In genomic region chr16:17511340-17511739, GRCh38 we compare ENCODE assay signal across 24 cellular contexts. TPM values are rescaled to one million over a fixed set of nuclear protein-coding genes. Genes with fewer than 3 reads are reported as not detected.
A peak's percentile ranks its signal among the peaks of the same experiment; 100 is the strongest.
DNase-seq lines count a peak whose midpoint lies in the region; ATAC-seq and TF ChIP-seq lines count a peak whose summit lies in the region.
"Had no signal": no experiment of that assay in that cellular context is flagged by ENCODE, and none has a peak within 500 bp of the region (broad histone marks: within the 10 kb centered on the region; RNA-seq: fewer than 3 reads in every experiment).

No MANE protein-coding gene starts in this region.

- TF ChIP-seq CTCF in left ventricle myocardium inferior (IDR thresholded peaks at IDR 0.05; ENCODE audit: borderline replicate concordance), result no peak
- no peak for TF ChIP-seq CTCF in WERI-Rb-1 (IDR thresholded peaks at IDR 0.05; ENCODE audit: low read depth, low read length)
- no peak for TF ChIP-seq CTCF in foreskin fibroblast (IDR thresholded peaks at IDR 0.05; ENCODE audit: low read depth, low read length)
- no peak for TF ChIP-seq CTCF in vagina (IDR thresholded peaks at IDR 0.05)

- intact Hi-C loops in Right ventricle myocardium superior (cut with DNase I), result no loop called here
- intact Hi-C loops in left ventricle myocardium inferior (cut with micrococcal nuclease), result no loop called here
- intact Hi-C loops in vagina (cut with DNase I), result no loop called here

- peaks cover 15% of the 10 kb centered on the region for H3K9me3 ChIP-seq in left ventricle myocardium inferior (replicated peaks)
- H3K9me3 ChIP-seq in WERI-Rb-1 (ENCODE audit: severe bottlenecking), result no peaks in the 10 kb centered on the region
- no peaks in the 10 kb centered on the region for H3K9me3 ChIP-seq in vagina

- peaks cover 32% of the 10 kb centered on the region for H3K27me3 ChIP-seq in left ventricle myocardium inferior (ENCODE audit: low read depth)
- no peaks in the 10 kb centered on the region for H3K27me3 ChIP-seq in WERI-Rb-1 (ENCODE audit: insufficient read depth, low read depth, severe bottlenecking)
- H3K27me3 ChIP-seq in vagina, result no peaks in the 10 kb centered on the region

- peak; percentile 65 for ATAC-seq in Right ventricle myocardium superior (ENCODE audit: poor library complexity)
- ATAC-seq: HCT116 had no signal

- H3K27ac ChIP-seq in left ventricle myocardium inferior (replicated peaks) (no peak overlapping the region), WERI-Rb-1 (no peak overlapping the region), vagina (peak overlapping the region; percentile 60)

- TF ChIP-seq POLR2A in vagina (IDR thresholded peaks at IDR 0.05), result no peak

- H3K36me3 ChIP-seq in left ventricle myocardium inferior (no peaks in the 10 kb centered on the region), WERI-Rb-1 (no peaks in the 10 kb centered on the region), vagina (no peaks in the 10 kb centered on the region)

- H3K4me3 ChIP-seq in left ventricle myocardium inferior (no peak overlapping the region), WERI-Rb-1 (ENCODE audit: low read depth, low read length) (no peak overlapping the region), foreskin fibroblast (ENCODE audit: low read depth in 1 of 2, low read length in 2 of 2) (no peak overlapping the region), vagina (no peak overlapping the region)
- H3K4me3 ChIP-seq: lung had no signal

- H3K4me1 ChIP-seq in left ventricle myocardium inferior, result peaks cover 3% of the 10 kb centered on the region
- peaks cover 4% of the 10 kb centered on the region for H3K4me1 ChIP-seq in vagina

- DNase-seq in Right ventricle myocardium superior (no peak), left ventricle myocardium inferior (no peak), WERI-Rb-1 (peak; percentile 14), foreskin fibroblast (peak; percentile 82 to 91), vagina (ENCODE audit: extremely low spot score in 2 of 2) (no peak), COR-L47 (lab: John Stamatoyannopoulos, UW) (no peak), NCI-H2227 (lab: John Stamatoyannopoulos, UW; ENCODE audit: unreplicated experiment) (no peak), NOMO-1 (lab: John Stamatoyannopoulos, UW; ENCODE audit: unreplicated experiment in 2 of 2) (no peak)
- DNase-seq: activated B cell treated with CpG ODN at 0.5 μM for 24 hours; activated CD4-positive, alpha-beta memory T cell treated with anti-CD3 and anti-CD28 coated beads, Interleukin-2, amount 10 ng/mL, durations not matched to agents 7 days and 5 days; activated naive CD4-positive, alpha-beta T cell treated with anti-CD3 and anti-CD28 coated beads, Interleukin-2, amount 50 U/mL, for 16 hours; activated T-cell treated with anti-CD3 and anti-CD28 coated beads, Interleukin-2, amount 50 U/mL, for 24 hours; CD4-positive, CD25-positive, alpha-beta regulatory T cell; cerebellar nuclear complex; DMS153; GF-D8; Karpas-422; NCI-H1048; NCI-H2029; NCI-H446; stimulated activated CD4-positive, alpha-beta T cell treated with anti-CD3 and anti-CD28 coated beads, Interleukin-4, amount 100 ng/mL, for 4 hours had no signal

RNA-seq across cellular contexts. Expression of gene XYLT1, which starts 40.6 kb away (rescaled TPM):
- total RNA-seq in Right ventricle myocardium superior, result 1.7 TPM
- 1.4 TPM for total RNA-seq in left ventricle myocardium inferior
- total RNA-seq in vagina, result 27.3 TPM
- total RNA-seq: A172 had no signal

Comparison
In these comparisons a context has a peak if more than half of its experiments do, and no peak if none do; other contexts are left out.
1. DNase-seq: peak in WERI-Rb-1 (single experiment) and foreskin fibroblast (2 of 2); none in Right ventricle myocardium superior (single experiment), left ventricle myocardium inferior (single experiment), vagina (0 of 2), COR-L47 (single experiment), NCI-H2227 (single experiment) and NOMO-1 (0 of 2).
2. RNA of gene XYLT1, which starts 40.6 kb away (total RNA-seq): 27.3 TPM in vagina (single experiment); 1.7 TPM in Right ventricle myocardium superior (single experiment) and 1.4 TPM in left ventricle myocardium inferior (single experiment); every median in the first group is over 10 times any median in the second.